26 cellular contexts compared by ENCODE assay signal in the genomic region with DNA sequence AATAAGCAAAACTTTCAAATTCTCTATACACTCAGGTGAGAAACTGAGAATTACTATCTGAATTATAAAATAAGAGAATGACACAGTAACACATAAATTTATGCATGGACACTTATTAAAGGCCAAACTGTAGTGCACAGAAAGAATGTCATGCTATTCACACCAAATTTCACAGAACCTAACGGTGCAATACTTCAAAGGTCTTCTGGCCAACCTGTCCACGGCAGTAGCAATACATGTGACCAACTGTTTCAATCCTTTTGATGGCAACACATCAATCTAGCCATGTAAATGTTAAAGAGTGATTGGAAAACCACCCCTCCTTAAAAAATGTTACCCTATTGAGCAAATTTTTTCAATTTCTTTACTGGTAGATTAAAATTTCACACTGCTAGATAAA. TPM values are rescaled to one million over a fixed set of nuclear protein-coding genes. Genes with fewer than 3 reads are reported as not detected.
DNase-seq lines count a peak whose midpoint lies in the region; ATAC-seq and TF ChIP-seq lines count a peak whose summit lies in the region.
"Had no signal": no experiment of that assay in that cellular context is flagged by ENCODE, and none has a peak within 500 bp of the region (broad histone marks: within the 10 kb centered on the region; RNA-seq: fewer than 3 reads in every experiment).

No MANE protein-coding gene starts in this region.

- no peak overlapping the region for H3K4me2 ChIP-seq in PC-9

- peaks cover 36% of the 10 kb centered on the region for H3K4me1 Mint-ChIP-seq in activated T-cell treated with anti-CD3 and anti-CD28 coated beads, Interleukin-2, amount 50 U/mL, for 72 hours (ENCODE audit: low read depth)
- H3K4me1 Mint-ChIP-seq in T-cell (peaks cover 39 to 49% (median 47%) of the 10 kb centered on the region in 3 donors), immature natural killer cell (peaks cover 30 to 42% of the 10 kb centered on the region in 2 donors)
- peaks cover 10 to 54% (median 43%) of the 10 kb centered on the region in 4 donors for H3K4me1 Mint-ChIP-seq in naive thymus-derived CD8-positive, alpha-beta T cell

- DNase-seq in activated T-cell treated with anti-CD3 and anti-CD28 coated beads, Interleukin-2, amount 50 U/mL, for 72 hours = no peak
- DNase-seq in activated T-cell treated with anti-CD3 and anti-CD28 coated beads, Interleukin-2, amount 50 U/mL, for 48 hours = no peak
- no peak for DNase-seq in T-cell
- no peak for DNase-seq in immature natural killer cell
- no peak for DNase-seq in naive thymus-derived CD8-positive, alpha-beta T cell
- no peak for DNase-seq in midbrain (lab: John Stamatoyannopoulos, UW)
- DNase-seq in PC-9 = no peak
- DNase-seq: 8988T; ACHN; COR-L47; DMS53; GM23248; H7; MV-4-11; NCI-H1105; NCI-H1436 treated with DMSO at 0.1 percent for 48 hours; NCI-H187 treated with DMSO at 0.1 percent for 48 hours; NCI-H2171 treated with DMSO at 0.1 percent for 48 hours; NCI-H524; NCI-H774; NK-92 treated with Interleukin-12 subunit alpha and Interleukin-12 subunit beta, amount 100 ng/mL, for 24 hours; PC-3; RPMI8226; SHP77 had no signal

- H3K27me3 ChIP-seq in PC-9 (ENCODE audit: insufficient read depth, low read depth) = no peaks in the 10 kb centered on the region

- H3K4me3 ChIP-seq in PC-9 = no peak overlapping the region
- H3K4me3 ChIP-seq: GM23248, K562 had no signal

- no peaks in the 10 kb centered on the region for H3K27me3 Mint-ChIP-seq in activated T-cell treated with anti-CD3 and anti-CD28 coated beads, Interleukin-2, amount 50 U/mL, for 72 hours (ENCODE audit: low read depth)
- H3K27me3 Mint-ChIP-seq in T-cell (no peaks in the 10 kb centered on the region), immature natural killer cell (ENCODE audit: low read depth in 3 of 3) (no peaks in the 10 kb centered on the region)
- no peaks in the 10 kb centered on the region for H3K27me3 Mint-ChIP-seq in naive thymus-derived CD8-positive, alpha-beta T cell

- no peak overlapping the region for H2AFZ ChIP-seq in PC-9
- H2AFZ ChIP-seq: GM23248 had no signal

- H3K9me3 ChIP-seq in PC-9 (ENCODE audit: insufficient read depth, low read depth) = no peaks in the 10 kb centered on the region

- no peaks in the 10 kb centered on the region for H3K4me1 ChIP-seq in PC-9 (replicated peaks; ENCODE audit: insufficient read depth)

- POLR2A ChIA-PET in T-cell (lab: Charles Lee) (no interaction called here), PC-9 (lab: Charles Lee; ENCODE audit: unreplicated experiment) (no interaction called here)
- POLR2A ChIA-PET in naive thymus-derived CD8-positive, alpha-beta T cell (lab: Charles Lee) = no interaction called here

- H4K20me1 ChIP-seq in PC-9 (ENCODE audit: insufficient read depth) = peaks cover 85% of the 10 kb centered on the region

- peaks cover 0 to 2% of the 10 kb centered on the region in 2 donors for H3K9me3 Mint-ChIP-seq in activated T-cell treated with anti-CD3 and anti-CD28 coated beads, Interleukin-2, amount 50 U/mL, for 72 hours
- no peaks in the 10 kb centered on the region for H3K9me3 Mint-ChIP-seq in T-cell
- H3K9me3 Mint-ChIP-seq in immature natural killer cell = no peaks in the 10 kb centered on the region
- no peaks in the 10 kb centered on the region for H3K9me3 Mint-ChIP-seq in naive thymus-derived CD8-positive, alpha-beta T cell

- intact Hi-C loops in PC-9 (cut with micrococcal nuclease; ENCODE audit: unreplicated experiment) = no loop called here

- no peak for TF ChIP-seq CTCF in PC-9 (conservative IDR thresholded peaks at IDR 0.05)

- H3K36me3 Mint-ChIP-seq in activated T-cell treated with anti-CD3 and anti-CD28 coated beads, Interleukin-2, amount 50 U/mL, for 72 hours (ENCODE audit: insufficient read depth in 2 of 2) = peaks cover 6 to 15% of the 10 kb centered on the region in 2 donors
- H3K36me3 Mint-ChIP-seq in T-cell (peaks cover 26% of the 10 kb centered on the region), immature natural killer cell (peaks cover 0 to 6% (median 4%) of the 10 kb centered on the region in 3 donors)
- H3K36me3 Mint-ChIP-seq in naive thymus-derived CD8-positive, alpha-beta T cell = peaks cover under 1 to 41% (median 2%) of the 10 kb centered on the region in 3 donors

- peaks cover 6% of the 10 kb centered on the region; the same call in 1 of the 2 replicates for H3F3A ChIP-seq in PC-9 (ENCODE audit: insufficient read depth, low read depth)

- no peak overlapping the region for H3K27ac ChIP-seq in PC-9
- H3K27ac ChIP-seq: GM23248 had no signal

- H3K79me2 ChIP-seq in PC-9 (ENCODE audit: low read depth) = peaks cover 97% of the 10 kb centered on the region

- H3K27ac Mint-ChIP-seq in activated T-cell treated with anti-CD3 and anti-CD28 coated beads, Interleukin-2, amount 50 U/mL, for 72 hours = peak overlapping the region; percentile 70
- H3K27ac Mint-ChIP-seq in T-cell (no peak overlapping the region), immature natural killer cell (peak overlapping the region in 4 of 6 donors; percentile 23 to 41 (median 30))
- peak overlapping the region in 8 of 10 donors; percentile 11 to 65 (median 28) for H3K27ac Mint-ChIP-seq in naive thymus-derived CD8-positive, alpha-beta T cell

- H3K9me2 ChIP-seq in PC-9 (ENCODE audit: insufficient read depth) = no peaks in the 10 kb centered on the region

- peaks cover 4% of the 10 kb centered on the region; the same call in 1 of the 2 replicates for H3K36me3 ChIP-seq in PC-9 (ENCODE audit: low read depth)

- no peak overlapping the region for H3K4me3 Mint-ChIP-seq in activated T-cell treated with anti-CD3 and anti-CD28 coated beads, Interleukin-2, amount 50 U/mL, for 72 hours
- H3K4me3 Mint-ChIP-seq in T-cell = peak overlapping the region in 2 of 3 donors; percentile 15 to 40
- peak overlapping the region in 1 of 5 donors; percentile 7 for H3K4me3 Mint-ChIP-seq in immature natural killer cell
- peak overlapping the region in 4 of 10 donors; percentile 14 to 49 (median 40) for H3K4me3 Mint-ChIP-seq in naive thymus-derived CD8-positive, alpha-beta T cell

- no peak for ATAC-seq in activated T-cell treated with anti-CD3 and anti-CD28 coated beads, Interleukin-2, amount 50 U/mL, for 72 hours (replicated peaks in 1 of 2)
- ATAC-seq in T-cell (replicated peaks in 1 of 4) (no peak), GM19324 (IDR thresholded peaks at IDR 0.05; ENCODE audit: low FRiP score, unreplicated experiment) (no peak)
- ATAC-seq in naive thymus-derived CD8-positive, alpha-beta T cell = no peak
- ATAC-seq: K562, PC-3 had no signal

- BruUV-seq in PC-9 (replicated peaks; lab: Mats Ljungman, UMichigan) = no TSS peak

- CTCF ChIA-PET in T-cell (lab: Charles Lee) = no interaction called here
- CTCF ChIA-PET in PC-9 (lab: Charles Lee) = no interaction called here

RNA-seq across cellular contexts. Expression of a gene that starts 10.4 kb away (rescaled TPM):
- total RNA-seq in activated T-cell treated with anti-CD3 and anti-CD28 coated beads, Interleukin-2, amount 50 U/mL, for 72 hours = 100 to 1,000 TPM in 1 of 2 donors, 10 to 100 TPM in 1; 87.4 to 106 TPM
- 100 to 1,000 TPM in 3 of 5 donors, 10 to 100 TPM in 2; 94.6 to 107 (median 103) TPM for total RNA-seq in T-cell
- polyA plus RNA-seq in immature natural killer cell = 1 to 10 TPM; 1.3 to 5.5 (median 2.1) TPM
- total RNA-seq in naive thymus-derived CD8-positive, alpha-beta T cell = 100 to 1,000 TPM; 110 to 120 TPM
- 1 to 10 TPM; 4.4 to 5.3 (median 5.2) TPM for polyA plus RNA-seq in naive thymus-derived CD8-positive, alpha-beta T cell
- total RNA-seq in PC-9 (2021) = 51.4 and 56.1 TPM in 2 replicates

RNA-seq across cellular contexts. Expression of a gene that starts 34.2 kb away (rescaled TPM):
- 100 to 1,000 TPM; 105 to 108 TPM for total RNA-seq in activated T-cell treated with anti-CD3 and anti-CD28 coated beads, Interleukin-2, amount 50 U/mL, for 72 hours
- total RNA-seq in T-cell = 100 to 1,000 TPM; 161 to 220 (median 196) TPM
- 10 to 100 TPM in 2 of 3 donors, 1 to 10 TPM in 1; 9.9 to 37.1 (median 11.5) TPM for polyA plus RNA-seq in immature natural killer cell
- 100 to 1,000 TPM; 174 to 194 TPM for total RNA-seq in naive thymus-derived CD8-positive, alpha-beta T cell
- polyA plus RNA-seq in naive thymus-derived CD8-positive, alpha-beta T cell = 10 to 100 TPM; 12.0 to 21.2 (median 19.0) TPM
- 41.3 and 52.7 TPM in 2 replicates for total RNA-seq in PC-9 (2021)

RNA-seq across cellular contexts. Expression of a gene that starts 46.1 kb away (rescaled TPM):
- total RNA-seq in activated T-cell treated with anti-CD3 and anti-CD28 coated beads, Interleukin-2, amount 50 U/mL, for 72 hours = 100 to 1,000 TPM; 107 to 121 TPM
- total RNA-seq in T-cell (100 to 1,000 TPM; 108 to 153 (median 122) TPM), PC-9 (2021) (44.5 and 63.6 TPM in 2 replicates)
- polyA plus RNA-seq in immature natural killer cell = 10 to 100 TPM; 13.0 to 31.2 (median 19.3) TPM
- total RNA-seq in naive thymus-derived CD8-positive, alpha-beta T cell = 100 to 1,000 TPM; 132 to 147 TPM
- 10 to 100 TPM; 21.4 to 49.6 (median 27.1) TPM for polyA plus RNA-seq in naive thymus-derived CD8-positive, alpha-beta T cell

RNA-seq across cellular contexts. Expression of a gene that starts 51.0 kb away (rescaled TPM):
- total RNA-seq in activated T-cell treated with anti-CD3 and anti-CD28 coated beads, Interleukin-2, amount 50 U/mL, for 72 hours = 10 to 100 TPM; 86.5 to 90.7 TPM
- 10 to 100 TPM; 15.1 to 22.0 (median 16.4) TPM for total RNA-seq in T-cell
- 10 to 100 TPM; 52.3 to 84.8 (median 54.6) TPM for polyA plus RNA-seq in immature natural killer cell
- total RNA-seq in naive thymus-derived CD8-positive, alpha-beta T cell = 10 to 100 TPM; 14.7 to 14.9 TPM
- 10 to 100 TPM; 29.5 to 35.2 (median 32.6) TPM for polyA plus RNA-seq in naive thymus-derived CD8-positive, alpha-beta T cell
- total RNA-seq in PC-9 (2021) = 141 and 164 TPM in 2 replicates

RNA-seq across cellular contexts. Expression of a gene that starts 55.4 kb away (rescaled TPM):
- 10 to 100 TPM; 13.7 to 13.9 TPM for total RNA-seq in activated T-cell treated with anti-CD3 and anti-CD28 coated beads, Interleukin-2, amount 50 U/mL, for 72 hours
- total RNA-seq in T-cell (1 to 10 TPM; 3.3 to 9.0 (median 6.3) TPM), PC-9 (2021) (23.4 and 25.9 TPM in 2 replicates)
- 10 to 100 TPM; 10.0 to 17.6 (median 15.2) TPM for polyA plus RNA-seq in immature natural killer cell
- total RNA-seq in naive thymus-derived CD8-positive, alpha-beta T cell = 10 to 100 TPM; 11.1 to 13.2 TPM
- 1 to 10 TPM; 4.3 to 6.0 (median 4.4) TPM for polyA plus RNA-seq in naive thymus-derived CD8-positive, alpha-beta T cell

Comparison
In these comparisons a context has a peak if more than half of its experiments do, and no peak if none do; other contexts are left out.
1. H3K27ac Mint-ChIP-seq: peak in activated T-cell treated with anti-CD3 and anti-CD28 coated beads, Interleukin-2, amount 50 U/mL, for 72 hours (single experiment), immature natural killer cell (4 of 6) and naive thymus-derived CD8-positive, alpha-beta T cell (8 of 10); none in T-cell (0 of 2).
2. H3K4me3 Mint-ChIP-seq: peak in T-cell (2 of 3); none in activated T-cell treated with anti-CD3 and anti-CD28 coated beads, Interleukin-2, amount 50 U/mL, for 72 hours (0 of 2).